ENCODE assay signal across 8 cellular contexts in the genomic region with DNA sequence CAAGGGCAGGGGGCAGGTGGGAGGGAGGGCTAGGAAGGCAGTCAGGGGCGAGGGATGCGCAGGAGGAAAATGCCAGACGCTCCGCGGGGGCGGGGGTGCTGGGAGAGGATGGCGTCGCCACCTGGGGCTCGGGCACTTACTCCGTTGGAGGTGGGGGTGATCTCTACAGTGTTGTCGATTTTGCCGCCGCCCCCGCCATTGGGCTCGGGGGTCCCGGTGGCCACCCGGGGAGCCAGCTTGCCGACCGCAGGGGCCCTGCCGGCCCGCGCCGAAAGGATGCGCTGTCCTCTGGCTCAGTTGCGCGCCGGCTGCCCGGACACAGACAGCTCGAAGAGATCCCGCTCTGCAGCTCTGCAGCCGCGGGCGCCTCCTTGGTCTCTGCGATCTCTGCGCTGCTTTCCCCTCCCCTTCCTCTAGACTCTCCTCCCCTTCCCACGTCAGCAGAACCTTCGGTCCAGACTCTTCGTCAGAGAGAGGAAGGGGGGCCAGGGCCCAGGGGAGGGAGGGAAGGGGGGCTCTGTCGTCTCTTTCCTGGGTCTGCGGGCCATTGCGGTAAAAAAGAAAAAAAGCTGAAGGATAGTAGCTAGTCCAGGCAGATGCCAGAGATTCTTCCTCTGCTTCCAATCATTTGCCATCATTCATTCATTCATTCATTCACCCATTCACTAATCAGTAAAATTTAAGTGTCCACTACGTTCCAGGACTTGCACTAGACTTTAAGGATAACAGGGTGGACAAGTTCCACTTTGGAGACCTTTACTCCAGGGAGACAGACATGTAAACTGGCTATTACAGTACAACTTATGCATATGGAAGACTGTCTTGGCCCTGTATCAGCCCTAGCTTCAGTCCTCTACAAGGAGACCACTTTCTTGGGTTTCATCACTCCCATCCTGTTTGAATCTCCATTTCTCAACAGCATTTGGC. TPM values are rescaled to one million over a fixed set of nuclear protein-coding genes. Genes with fewer than 3 reads are reported as not detected.
A peak's percentile ranks its signal among the peaks of the same experiment; 100 is the strongest.
DNase-seq lines count a peak whose midpoint lies in the region; ATAC-seq, FAIRE-seq and TF ChIP-seq lines count a peak whose summit lies in the region.

A gene (minus strand): TSS at position 382 of the 927 bp plus-strand sequence.

- peaks cover 4% of the 10 kb centered on the region for H3K4me1 Mint-ChIP-seq in activated CD4-positive, alpha-beta T cell treated with anti-CD3 and anti-CD28 coated beads, Interleukin-2, amount 10 ng/mL, durations not matched to agents 24 days and 14 days
- H3K4me1 Mint-ChIP-seq in dendritic cell treated with granulocyte-macrophage colony-stimulating factor and Interleukin-4, amounts not matched to agents 40 ng/mL and 50 ng/mL, for 4 days (ENCODE audit: low read depth) = no peaks in the 10 kb centered on the region

- no peaks in the 10 kb centered on the region for H3K27me3 ChIP-seq in layer of hippocampus (ENCODE audit: control insufficient read depth, insufficient read depth, low read length)

- FAIRE-seq in D721Med (lab: Jason Lieb, UNC) = peak; percentile 51

- no peak for TF ChIP-seq CTCF in D721Med (IDR thresholded peaks at IDR 0.05; ENCODE audit: insufficient read depth, missing control alignments)

- H3K27me3 Mint-ChIP-seq in activated CD4-positive, alpha-beta T cell treated with anti-CD3 and anti-CD28 coated beads, Interleukin-2, amount 10 ng/mL, durations not matched to agents 24 days and 14 days = peaks cover 42% of the 10 kb centered on the region
- H3K27me3 Mint-ChIP-seq in dendritic cell treated with granulocyte-macrophage colony-stimulating factor and Interleukin-4, amounts not matched to agents 40 ng/mL and 50 ng/mL, for 4 days = peaks cover 58% of the 10 kb centered on the region

- peak within 1 kb of the TSS; percentile 78 for H3K4me3 Mint-ChIP-seq in activated CD4-positive, alpha-beta T cell treated with anti-CD3 and anti-CD28 coated beads, Interleukin-2, amount 10 ng/mL, durations not matched to agents 24 days and 14 days
- H3K4me3 Mint-ChIP-seq in dendritic cell treated with granulocyte-macrophage colony-stimulating factor and Interleukin-4, amounts not matched to agents 40 ng/mL and 50 ng/mL, for 4 days = peak within 1 kb of the TSS; percentile 21

- H3K9me3 Mint-ChIP-seq in activated CD4-positive, alpha-beta T cell treated with anti-CD3 and anti-CD28 coated beads, Interleukin-2, amount 10 ng/mL, durations not matched to agents 24 days and 14 days = no peaks in the 10 kb centered on the region
- H3K9me3 Mint-ChIP-seq in dendritic cell treated with granulocyte-macrophage colony-stimulating factor and Interleukin-4, amounts not matched to agents 40 ng/mL and 50 ng/mL, for 4 days = no peaks in the 10 kb centered on the region

- peak within 1 kb of the TSS; percentile 80 for H3K27ac ChIP-seq in layer of hippocampus (ENCODE audit: low read depth, low read length)

- H3K36me3 Mint-ChIP-seq in activated CD4-positive, alpha-beta T cell treated with anti-CD3 and anti-CD28 coated beads, Interleukin-2, amount 10 ng/mL, durations not matched to agents 24 days and 14 days (ENCODE audit: low read depth) = no peaks in the 10 kb centered on the region
- H3K36me3 Mint-ChIP-seq in dendritic cell treated with granulocyte-macrophage colony-stimulating factor and Interleukin-4, amounts not matched to agents 40 ng/mL and 50 ng/mL, for 4 days (ENCODE audit: low read depth) = no peaks in the 10 kb centered on the region

- H3K27ac Mint-ChIP-seq in activated CD4-positive, alpha-beta T cell treated with anti-CD3 and anti-CD28 coated beads, Interleukin-2, amount 10 ng/mL, durations not matched to agents 24 days and 14 days = no peak within 1 kb of the TSS
- H3K27ac Mint-ChIP-seq in dendritic cell treated with granulocyte-macrophage colony-stimulating factor and Interleukin-4, amounts not matched to agents 40 ng/mL and 50 ng/mL, for 4 days = no peak within 1 kb of the TSS

- no peak for ATAC-seq in HG03442 (IDR thresholded peaks at IDR 0.05; ENCODE audit: unreplicated experiment)
- no peak for ATAC-seq in GM21528 (IDR thresholded peaks at IDR 0.05; ENCODE audit: low FRiP score, unreplicated experiment)

- intact Hi-C loops in activated CD4-positive, alpha-beta T cell treated with anti-CD3 and anti-CD28 coated beads, Interleukin-2, amount 10 ng/mL, durations not matched to agents 24 days and 14 days (cut with micrococcal nuclease) = loop anchor here (2.0 kb wide), 1 partner anchor 24 kb away; no protein-coding TSS in a partner anchor
- intact Hi-C loops in dendritic cell treated with granulocyte-macrophage colony-stimulating factor and Interleukin-4, amounts not matched to agents 40 ng/mL and 50 ng/mL, for 4 days (cut with micrococcal nuclease) = no loop called here

- DNase-seq in D721Med (ENCODE audit: insufficient read length, low spot score) = peak; percentile 89
- DNase-seq in NCI-H2029 (lab: John Stamatoyannopoulos, UW) = peak; percentile 88
- peak; percentile 83 for DNase-seq in activated CD4-positive, alpha-beta T cell treated with anti-CD3 and anti-CD28 coated beads, Interleukin-2, amount 10 ng/mL, durations not matched to agents 24 days and 14 days
- peak; percentile 20 to 40 (median 21) for DNase-seq in stimulated activated CD4-positive, alpha-beta T cell treated with anti-CD3 and anti-CD28 coated beads, Interleukin-12 subunit alpha, Interleukin-12 subunit beta, amount 100 ng/mL, for 48 hours (ENCODE audit: low read depth in 2 of 3, low spot score in 1 of 3)

RNA-seq across cellular contexts. Expression of the gene that starts here (rescaled TPM):
- total RNA-seq in activated CD4-positive, alpha-beta T cell treated with anti-CD3 and anti-CD28 coated beads, Interleukin-2, amount 10 ng/mL, durations not matched to agents 24 days and 14 days = 2.0 and 2.3 TPM in 2 replicates

Comparison
In these comparisons a context has a peak if more than half of its experiments do, and no peak if none do; other contexts are left out.
1. DNase-seq: peak in every context shown above with its lines; median percentile 89 in D721Med; 88 in NCI-H2029; 83 in activated CD4-positive, alpha-beta T cell treated with anti-CD3 and anti-CD28 coated beads, Interleukin-2, amount 10 ng/mL, durations not matched to agents 24 days and 14 days; 21 in stimulated activated CD4-positive, alpha-beta T cell treated with anti-CD3 and anti-CD28 coated beads, Interleukin-12 subunit alpha, Interleukin-12 subunit beta, amount 100 ng/mL, for 48 hours.